ENCODE assay signal across 25 cellular contexts in the genomic region with DNA sequence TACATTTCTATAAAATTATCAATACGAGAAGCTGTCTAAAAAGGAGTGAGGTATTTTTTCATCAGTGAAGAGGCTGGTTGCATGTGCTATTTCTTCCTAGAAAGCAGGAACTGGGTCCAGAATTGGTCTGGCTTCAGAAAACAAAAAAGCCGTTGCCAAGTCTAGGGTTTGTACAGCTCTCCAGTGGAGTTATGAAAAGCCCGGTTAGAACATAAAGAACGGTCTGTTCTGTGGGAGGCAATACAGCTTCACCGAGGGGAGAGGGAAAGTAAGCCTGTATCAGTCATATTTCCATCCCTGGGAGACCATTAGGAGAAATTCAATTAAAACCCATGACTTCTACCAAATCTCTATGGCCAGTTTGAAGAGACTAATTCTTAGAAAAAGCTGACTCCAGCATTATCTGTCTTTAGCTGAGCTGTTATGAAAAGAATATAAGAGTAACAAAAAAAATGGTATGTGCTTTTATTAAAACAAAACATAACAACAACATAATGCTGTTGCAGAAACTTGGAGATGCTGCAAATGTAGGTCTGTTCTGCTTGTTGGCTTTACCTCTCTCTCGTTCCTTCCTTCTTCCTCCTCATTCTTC.
DNase-seq lines count a peak whose midpoint lies in the region; ATAC-seq, FAIRE-seq and TF ChIP-seq lines count a peak whose summit lies in the region.
"Had no signal": no experiment of that assay in that cellular context is flagged by ENCODE, and none has a peak within 500 bp of the region (broad histone marks: within the 10 kb centered on the region; RNA-seq: fewer than 3 reads in every experiment).

No MANE protein-coding gene starts in this region.

- H3K36me3 ChIP-seq in HepG2 (replicated peaks in 1 of 2; ENCODE audit: control insufficient read depth in 1 of 2, insufficient read depth in 2 of 2, low read length in 2 of 2): no peaks in the 10 kb centered on the region
- no peaks in the 10 kb centered on the region for H3K36me3 ChIP-seq in right lobe of liver

- no peak for TF ChIP-seq EP300 in HepG2 (IDR thresholded peaks at IDR 0.05; ENCODE audit: low read depth in 2 of 2, low read length in 2 of 2)
- no peak for TF ChIP-seq EP300 in HepG2 (CRISPR knock-in tag; IDR thresholded peaks at IDR 0.05; ENCODE audit: borderline replicate concordance)

- CTCF ChIA-PET in HepG2 (lab: Yijun Ruan, JAX; ENCODE audit: low intra/inter-chr PET ratio, low total read pairs): no interaction called here

- no peak overlapping the region for H3K4me3 Mint-ChIP-seq in neural crest cell
- H3K4me3 Mint-ChIP-seq: CD8-positive, alpha-beta memory T cell had no signal

- no peaks in the 10 kb centered on the region for H3K36me3 Mint-ChIP-seq in neural crest cell (ENCODE audit: low read depth)
- H3K36me3 Mint-ChIP-seq: CD8-positive, alpha-beta memory T cell had no signal

- H3K27me3 Mint-ChIP-seq in neural crest cell (ENCODE audit: low read depth): no peaks in the 10 kb centered on the region
- H3K27me3 Mint-ChIP-seq: CD8-positive, alpha-beta memory T cell had no signal

- H3K4me1 Mint-ChIP-seq in neural crest cell: peaks cover 49% of the 10 kb centered on the region
- H3K4me1 Mint-ChIP-seq: CD8-positive, alpha-beta memory T cell had no signal

- no peak for TF ChIP-seq RAD21 in HepG2 (CRISPR knock-in tag; IDR thresholded peaks at IDR 0.05)

- H3K4me1 ChIP-seq in HepG2 (ENCODE audit: insufficient read depth, low read length): no peaks in the 10 kb centered on the region
- no peaks in the 10 kb centered on the region for H3K4me1 ChIP-seq in right lobe of liver

- intact Hi-C loops in HepG2 (cut with micrococcal nuclease; ENCODE audit: unreplicated experiment) (no loop called here), right lobe of liver (cut with DNase I) (no loop called here)

- peaks cover 2% of the 10 kb centered on the region for H3K9me3 Mint-ChIP-seq in neural crest cell

- H3K4me3 ChIP-seq in HepG2 (replicated peaks in 1 of 3; ENCODE audit: insufficient read depth in 1 of 3, low read depth in 2 of 3, low read length in 3 of 3) (no peak overlapping the region), right lobe of liver (no peak overlapping the region)

- H4K20me1 ChIP-seq in HepG2 (ENCODE audit: insufficient read depth, low read length): no peaks in the 10 kb centered on the region

- no peak for TF ChIP-seq POLR2A in HepG2 (IDR thresholded peaks at IDR 0.05; ENCODE audit: insufficient read depth in 1 of 2, low read depth in 2 of 2, low read length in 2 of 2)
- no peak for TF ChIP-seq POLR2A in right lobe of liver (IDR thresholded peaks at IDR 0.05)
- no peak for TF ChIP-seq POLR2A in GM18505 (IDR thresholded peaks at IDR 0.05; ENCODE audit: borderline replicate concordance, extremely low read depth, insufficient read depth, insufficient read length)

- no peak overlapping the region for H3K4me2 ChIP-seq in HepG2 (ENCODE audit: low read depth, low read length)

- H3K27me3 ChIP-seq in HepG2 (ENCODE audit: control insufficient read depth in 1 of 2, insufficient read depth in 2 of 2, low read length in 2 of 2) (no peaks in the 10 kb centered on the region; a peak in 1 of 5 replicates), right lobe of liver (no peaks in the 10 kb centered on the region)

- H3K9ac ChIP-seq in HepG2 (ENCODE audit: insufficient read depth, low read depth, low read length): no peak overlapping the region

- BruUV-seq in HepG2 (replicated peaks; lab: Mats Ljungman, UMichigan): no TSS peak

- ATAC-seq in HepG2 (no peak), right lobe of liver (no peak), GM18505 (IDR thresholded peaks at IDR 0.05; ENCODE audit: unreplicated experiment) (no peak)
- ATAC-seq: HCT116, Right ventricle myocardium inferior had no signal

- peak overlapping the region; percentile 17 for H3K27ac Mint-ChIP-seq in neural crest cell (ENCODE audit: unreplicated experiment)
- H3K27ac Mint-ChIP-seq: CD8-positive, alpha-beta memory T cell had no signal

- TF ChIP-seq CTCF in HepG2 (CRISPR knock-in tag; IDR thresholded peaks at IDR 0.05) (no peak), right lobe of liver (IDR thresholded peaks at IDR 0.05) (no peak), neural crest cell (conservative IDR thresholded peaks at IDR 0.05) (no peak)

- H3K27ac ChIP-seq in HepG2 (ENCODE audit: extremely low read length, insufficient read depth, low read length): no peak overlapping the region
- no peak overlapping the region for H3K27ac ChIP-seq in right lobe of liver
- H3K27ac ChIP-seq: 22Rv1, C4-2B had no signal

- WGBS in HepG2 (ENCODE audit: low lambda C conversion rate): under 1% methylated on average over 6 of the region's 6 CpGs
- WGBS in right lobe of liver (ENCODE audit: insufficient coverage, low coverage, low lambda C conversion rate, missing lambda C conversion rate): 44% methylated on average over 6 of the region's 6 CpGs

- H3K9me3 ChIP-seq in HepG2 (ENCODE audit: low read length) (no peaks in the 10 kb centered on the region), right lobe of liver (no peaks in the 10 kb centered on the region)

- no peaks in the 10 kb centered on the region for H3K79me2 ChIP-seq in HepG2 (ENCODE audit: insufficient read depth, low read length)

- no peak overlapping the region for H2AFZ ChIP-seq in HepG2 (ENCODE audit: low read length)

- FAIRE-seq in HepG2 (lab: Jason Lieb, UNC): no peak
- FAIRE-seq: G401.6, GM12892, GM18507, H1 had no signal

- POLR2A ChIA-PET in HepG2 (lab: Yijun Ruan, JAX): no interaction called here

- DNase-seq in HepG2 (ENCODE audit: low spot score): no peak
- DNase-seq in right lobe of liver: no peak
- DNase-seq in hippocampal formation (lab: John Stamatoyannopoulos, UW): peak; percentile 3 to 59
- no peak for DNase-seq in neural crest cell (ENCODE audit: low read depth, low spot score)
- no peak for DNase-seq in islet precursor cell
- DNase-seq in activated CD4-positive, alpha-beta T cell treated with anti-CD3 and anti-CD28 coated beads, Interleukin-2, amount 50 U/mL, for 4 hours: no peak
- DNase-seq in 8988T: no peak
- DNase-seq: AML-193; Calu3; CD8-positive, alpha-beta memory T cell; DMS153; MM.1S; NCI-H1048; NCI-H1417 treated with DMSO at 0.1 percent for 48 hours; NCI-H187; NCI-H526 had no signal

- in situ Hi-C loops in HepG2 (cut with HindIII; ENCODE audit: extremely low pct_ligation_motif_present, low pct_unique_long_range_greater_than_20kb): no loop called here

TF ChIP-seq in HepG2, 621 proteins besides CTCF, POLR2A, EP300 and RAD21:
- peak; percentile 70 to 86 for TF ChIP-seq MAFK (conservative IDR thresholded peaks at IDR 0.05 in 1 of 2, IDR thresholded peaks at IDR 0.05 in 1 of 2; ENCODE audit: low read length in 2 of 2)
- no peak for TF ChIP-seq ZNF782 (CRISPR knock-in tag; IDR thresholded peaks at IDR 0.05; ENCODE audit: borderline replicate concordance)
- TF ChIP-seq ZNF205 (CRISPR knock-in tag; IDR thresholded peaks at IDR 0.05): no peak
- TF ChIP-seq MAFF (IDR thresholded peaks at IDR 0.05; ENCODE audit: low read depth, low read length): peak; percentile 57

Comparison
In these comparisons a context has a peak if more than half of its experiments do, and no peak if none do; other contexts are left out.
1. DNase-seq: peak in hippocampal formation (2 of 2); none in HepG2 (single experiment), right lobe of liver (0 of 3), neural crest cell (single experiment), islet precursor cell (single experiment), activated CD4-positive, alpha-beta T cell treated with anti-CD3 and anti-CD28 coated beads, Interleukin-2, amount 50 U/mL, for 4 hours (0 of 2) and 8988T (single experiment).